ENCODE assay signal across 8 cellular contexts in the genomic region with DNA sequence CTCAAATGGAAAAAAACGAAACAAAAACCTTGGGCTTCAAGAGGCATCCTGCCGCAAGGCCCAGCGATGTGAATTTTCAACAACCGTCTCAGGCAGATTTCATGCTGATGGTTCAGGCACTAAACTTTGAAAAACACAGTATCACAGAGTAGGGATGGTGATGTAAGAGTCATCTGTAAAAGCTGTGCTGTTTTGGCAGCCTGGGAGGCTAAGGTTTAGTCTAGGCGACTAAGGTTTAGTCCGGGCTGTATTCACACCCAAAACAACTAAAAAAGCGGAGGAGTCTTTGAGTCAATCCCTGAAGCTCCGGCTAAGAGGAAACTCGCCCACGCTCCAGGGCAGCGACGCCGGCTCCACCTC. TPM values are rescaled to one million over a fixed set of nuclear protein-coding genes. Genes with fewer than 3 reads are reported as not detected.
A peak's percentile ranks its signal among the peaks of the same experiment; 100 is the strongest.
DNase-seq lines count a peak whose midpoint lies in the region; ATAC-seq, FAIRE-seq and TF ChIP-seq lines count a peak whose summit lies in the region.

No MANE protein-coding gene starts in this region.

- H3K27me3 ChIP-seq in DOHH2 (ENCODE audit: control insufficient read depth, low read length) (peaks cover 53% of the 10 kb centered on the region), esophagus muscularis mucosa (no peaks in the 10 kb centered on the region), pancreas (no peaks in the 10 kb centered on the region)

- TF ChIP-seq POLR2A in esophagus muscularis mucosa (IDR thresholded peaks at IDR 0.05; ENCODE audit: low read depth), result no peak

- H3K4me2 ChIP-seq in DOHH2 (ENCODE audit: low read length), result peak overlapping the region; percentile 72

- CTCF ChIA-PET in RWPE1 (lab: Yijun Ruan, JAX), result no interaction called here

- ATAC-seq in pancreas (peak; percentile 30 to 43 (median 37)), HG02798 (IDR thresholded peaks at IDR 0.05; ENCODE audit: poor library complexity, unreplicated experiment) (no peak), HG02571 (IDR thresholded peaks at IDR 0.05; ENCODE audit: unreplicated experiment) (no peak)

- no peak for TF ChIP-seq CTCF in DOHH2 (IDR thresholded peaks at IDR 0.05; ENCODE audit: low read depth, low read length, poor library complexity, severe bottlenecking)
- no peak for TF ChIP-seq CTCF in RWPE1 (conservative IDR thresholded peaks at IDR 0.05; ENCODE audit: low read depth)
- TF ChIP-seq CTCF in esophagus muscularis mucosa (IDR thresholded peaks at IDR 0.05), result no peak
- TF ChIP-seq CTCF in pancreas (IDR thresholded peaks at IDR 0.05), result no peak
- TF ChIP-seq CTCF in D721Med (IDR thresholded peaks at IDR 0.05; ENCODE audit: insufficient read depth, missing control alignments), result no peak

- no peak for FAIRE-seq in pancreas (lab: Jason Lieb, UNC)
- no peak for FAIRE-seq in D721Med (lab: Jason Lieb, UNC)

- no peaks in the 10 kb centered on the region for H3K9me3 ChIP-seq in DOHH2 (ENCODE audit: control insufficient read depth, insufficient read depth, low read length)
- H3K9me3 ChIP-seq in esophagus muscularis mucosa, result no peaks in the 10 kb centered on the region
- H3K9me3 ChIP-seq in pancreas, result no peaks in the 10 kb centered on the region

- intact Hi-C loops in esophagus muscularis mucosa (cut with DNase I), result no loop called here
- intact Hi-C loops in pancreas (cut with DNase I), result no loop called here

- H3K79me2 ChIP-seq in DOHH2 (ENCODE audit: control insufficient read depth, low read length), result no peaks in the 10 kb centered on the region

- H4K20me1 ChIP-seq in DOHH2 (ENCODE audit: control insufficient read depth, insufficient read depth, low read depth, low read length), result no peaks in the 10 kb centered on the region

- H3K4me3 ChIP-seq in DOHH2 (ENCODE audit: low read length), result peak overlapping the region; percentile 73
- peak overlapping the region; percentile 77 to 92 (median 87) for H3K4me3 ChIP-seq in esophagus muscularis mucosa
- peak overlapping the region; percentile 92 to 99 (median 95) for H3K4me3 ChIP-seq in pancreas

- no peaks in the 10 kb centered on the region for H3F3A ChIP-seq in DOHH2 (ENCODE audit: control insufficient read depth, insufficient read depth)

- no peak for DNase-seq in RWPE1 (ENCODE audit: low spot score)
- no peak for DNase-seq in esophagus muscularis mucosa (ENCODE audit: extremely low spot score)
- DNase-seq in pancreas, result no peak
- DNase-seq in NCI-H1092 (lab: John Stamatoyannopoulos, UW), result no peak
- DNase-seq in D721Med (ENCODE audit: insufficient read length, low spot score), result no peak

- H3K27ac ChIP-seq in DOHH2 (ENCODE audit: low read depth, low read length) (no peak overlapping the region), RWPE1 (peak overlapping the region; percentile 88), esophagus muscularis mucosa (replicated peaks in 1 of 4) (peak overlapping the region; percentile 78 to 92 (median 84)), pancreas (peak overlapping the region; percentile 56 to 84 (median 67))

- no peak for TF ChIP-seq EP300 in esophagus muscularis mucosa (IDR thresholded peaks at IDR 0.05)

- H3K4me1 ChIP-seq in DOHH2 (ENCODE audit: control insufficient read depth, low read length) (peaks cover 15% of the 10 kb centered on the region), esophagus muscularis mucosa (peaks cover 15 to 34% (median 28%) of the 10 kb centered on the region in 4 donors), pancreas (peaks cover 13 to 42% (median 34%) of the 10 kb centered on the region in 3 donors)

- H3K36me3 ChIP-seq in DOHH2 (ENCODE audit: control insufficient read depth, low read length), result no peaks in the 10 kb centered on the region
- peaks cover 0 to 7% (median 5%) of the 10 kb centered on the region in 4 donors for H3K36me3 ChIP-seq in esophagus muscularis mucosa
- no peaks in the 10 kb centered on the region for H3K36me3 ChIP-seq in pancreas

- no peaks in the 10 kb centered on the region for H3K9me2 ChIP-seq in DOHH2 (replicated peaks; ENCODE audit: control insufficient read depth, low read length)

- 6% methylated on average over 13 of the region's 13 CpGs for WGBS in esophagus muscularis mucosa
- 2 to 4% methylated on average over 13 of the region's 13 CpGs for WGBS in pancreas, 2 donors

- POLR2A ChIA-PET in RWPE1 (lab: Yijun Ruan, JAX; ENCODE audit: low non-redundant PET), result no interaction called here

RNA-seq across cellular contexts. Expression of gene MINPP1, which starts 0.4 kb away (rescaled TPM):
- 10 to 100 TPM in 2 of 4 donors, 1 to 10 TPM in 2; 8.1 to 13.3 (median 11.0) TPM for total RNA-seq in esophagus muscularis mucosa
- 10 to 100 TPM in 3 of 6 donors, 1 to 10 TPM in 3; 6.1 to 11.9 (median 10.3) TPM for total RNA-seq in pancreas
- polyA plus RNA-seq in pancreas, result 1 to 10 TPM; 5.5 to 9.7 TPM

Comparison
In these comparisons a context has a peak if more than half of its experiments do, and no peak if none do; other contexts are left out.
1. ATAC-seq: peak in pancreas (4 of 4); none in HG02798 (single experiment) and HG02571 (single experiment).
2. Peak in every context shown above with its lines, with median percentiles within 50 percentile points of each other: H3K4me3 ChIP-seq.